Comparison of ENCODE assay signal across 25 cellular contexts in genomic region chr11:9710852-9711251, GRCh38.
"Had no signal": no experiment of that assay in that cellular context is flagged by ENCODE, and none has a peak within 500 bp of the region (broad histone marks: within the 10 kb centered on the region; RNA-seq: fewer than 3 reads in every experiment).

No MANE protein-coding gene starts in this region.

- H3K9me3 Mint-ChIP-seq: neural crest cell had no signal

- H3K4me3 ChIP-seq: esophagus muscularis mucosa, gastrocnemius medialis, prostate gland, tibial nerve had no signal

- DNase-seq: activated CD4-positive, alpha-beta T cell treated with anti-CD3 and anti-CD28 coated beads for 4 hours; activated CD4-positive, alpha-beta T cell treated with anti-CD3 and anti-CD28 coated beads, Interleukin-2, amount 50 U/mL, for 48 hours; activated CD4-positive, CD25-positive, alpha-beta regulatory T cell; activated CD8-positive, alpha-beta memory T cell treated with anti-CD3 and anti-CD28 coated beads, Interleukin-2, amount 50 U/mL, for 48 hours; activated naive CD4-positive, alpha-beta T cell treated with Interleukin-2 at 50 U/mL for 16 hours; activated naive CD8-positive, alpha-beta T cell treated with anti-CD3 and anti-CD28 coated beads, Interleukin-2, amount 10 ng/mL, durations not matched to agents 7 days and 5 days; activated T-cell treated with anti-CD3 and anti-CD28 coated beads, Interleukin-2, amount 50 U/mL, for 4 hours; amniotic stem cell; dermis blood vessel endothelial cell; effector CD8-positive, alpha-beta T cell; gastrocnemius medialis; head of caudate nucleus; islet precursor cell; left colon; naive thymus-derived CD4-positive, alpha-beta T cell; stimulated activated CD4-positive, alpha-beta T cell treated with anti-CD3 and anti-CD28 coated beads, Interleukin-4, amount 100 ng/mL, for 24 hours; substantia nigra; T1000 had no signal

- H3K27ac ChIP-seq: prostate gland had no signal

- H3K36me3 ChIP-seq: gastrocnemius medialis, prostate gland had no signal

- H3K4me1 Mint-ChIP-seq: activated naive CD8-positive, alpha-beta T cell treated with anti-CD3 and anti-CD28 coated beads, Interleukin-2, amount 10 ng/mL, durations not matched to agents 7 days and 5 days had no signal

- H3K9me3 ChIP-seq: esophagus muscularis mucosa, gastrocnemius medialis, prostate gland, tibial nerve had no signal

- H3K4me1 ChIP-seq: prostate gland had no signal

- H3K27me3 ChIP-seq: esophagus muscularis mucosa, gastrocnemius medialis, tibial nerve had no signal

- ATAC-seq: activated T-cell treated with anti-CD3 and anti-CD28 coated beads, Interleukin-2, amount 50 U/mL, for 4 hours; gastrocnemius medialis; left colon; naive thymus-derived CD4-positive, alpha-beta T cell had no signal

- H3K27ac Mint-ChIP-seq: activated naive CD8-positive, alpha-beta T cell treated with anti-CD3 and anti-CD28 coated beads, Interleukin-2, amount 10 ng/mL, durations not matched to agents 7 days and 5 days; activated T-helper 2 cell treated with anti-CD3 and anti-CD28 coated beads, Interferon-gamma antibody, Interleukin-2, Interleukin-4, amounts not matched to agents 10 μg/mL and 5 μg/mL and 100 μg/mL, durations not matched to agents 14 hours and 24 hours and 36 hours; naive thymus-derived CD4-positive, alpha-beta T cell; stimulated activated naive CD8-positive, alpha-beta T cell treated with anti-CD3 and anti-CD28 coated beads, Interleukin-15, Interleukin-2, amounts not matched to agents 100 ng/mL and 50 ng/mL, for 24 hours; T-helper 1 cell treated with Interleukin-12 subunit alpha and Interleukin-12 subunit beta and Interleukin-4 antibody, amounts not matched to agents 30 μg/mL and 1 μg/mL, for 36 hours had no signal

- H3K4me3 Mint-ChIP-seq: activated naive CD8-positive, alpha-beta T cell treated with anti-CD3 and anti-CD28 coated beads, Interleukin-2, amount 10 ng/mL, durations not matched to agents 7 days and 5 days; activated T-cell treated with anti-CD3 and anti-CD28 coated beads, Interleukin-2, amount 50 U/mL, for 4 hours; naive thymus-derived CD4-positive, alpha-beta T cell; neural crest cell; stimulated activated naive CD8-positive, alpha-beta T cell treated with anti-CD3 and anti-CD28 coated beads, Interleukin-15, Interleukin-2, amounts not matched to agents 100 ng/mL and 50 ng/mL, for 24 hours; T-helper 1 cell treated with Interleukin-12 subunit alpha and Interleukin-12 subunit beta and Interleukin-4 antibody, amounts not matched to agents 30 μg/mL and 1 μg/mL, for 36 hours had no signal
